In the genomic region with DNA sequence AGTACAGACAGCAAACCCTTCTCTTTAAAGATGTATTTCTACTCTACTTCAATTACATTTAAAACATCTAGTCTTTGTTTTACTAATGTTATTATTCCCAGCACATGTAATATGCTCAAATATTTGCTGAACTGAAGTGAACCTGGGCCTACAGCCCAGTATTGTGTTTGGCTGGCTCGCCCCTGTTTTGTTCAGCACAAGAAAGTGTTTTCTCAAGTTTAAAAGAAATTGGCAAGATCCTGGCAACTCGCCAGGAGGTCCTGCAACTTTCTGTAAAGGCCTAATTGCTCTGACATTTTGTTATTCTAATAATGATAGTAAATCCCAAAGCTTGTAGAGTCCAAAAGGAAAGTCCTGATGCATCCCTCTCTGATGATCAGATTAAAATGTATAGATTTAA, we compare ENCODE assay signal across 10 cellular contexts.
A peak's percentile ranks its signal among the peaks of the same experiment; 100 is the strongest.
DNase-seq lines count a peak whose midpoint lies in the region.
"Had no signal": no experiment of that assay in that cellular context is flagged by ENCODE, and none has a peak within 500 bp of the region (broad histone marks: within the 10 kb centered on the region; RNA-seq: fewer than 3 reads in every experiment).

No MANE protein-coding gene starts in this region.

- DNase-seq in NCI-H2029 treated with DMSO at 0.1 percent for 48 hours (lab: John Stamatoyannopoulos, UW) (peak; percentile 3), NCI-H2029 (lab: John Stamatoyannopoulos, UW) (no peak), brain pericyte (ENCODE audit: low read depth, low spot score) (peak; percentile 76), iris pigment epithelial cell (ENCODE audit: low read depth) (peak; percentile 17), superior temporal gyrus (ENCODE audit: extremely low spot score) (peak; percentile 45), HCEC 1CT (no peak), GM19240 (ENCODE audit: insufficient read length, low spot score) (no peak)
- DNase-seq in NK-92 treated with Interleukin-12 subunit alpha and Interleukin-12 subunit beta, amount 100 ng/mL, for 24 hours (lab: John Stamatoyannopoulos, UW), result no peak
- DNase-seq: NCI-H1436, transverse colon had no signal

Comparison
In these comparisons a context has a peak if more than half of its experiments do, and no peak if none do; other contexts are left out.
1. DNase-seq: peak in NCI-H2029 treated with DMSO at 0.1 percent for 48 hours (single experiment), brain pericyte (single experiment), iris pigment epithelial cell (single experiment) and superior temporal gyrus (single experiment); none in NCI-H2029 (single experiment), NK-92 treated with Interleukin-12 subunit alpha and Interleukin-12 subunit beta, amount 100 ng/mL, for 24 hours (single experiment), HCEC 1CT (single experiment) and GM19240 (single experiment).